2 cellular contexts compared by ENCODE assay signal in genomic region chr16:3674513-3675295, GRCh38.
TF ChIP-seq lines count a peak whose summit lies in the region.

No MANE protein-coding gene starts in this region.

TF ChIP-seq in SK-N-SH treated with all-trans-retinoic acid at 6 μM for 48 hours, 23 proteins besides CTCF, POLR2A, EP300 and RAD21 (continued from another document):
- TF ChIP-seq PATZ1 (CRISPR knock-in tag; IDR thresholded peaks at IDR 0.05; ENCODE audit: borderline replicate concordance) = no peak
- TF ChIP-seq CSRNP3 (CRISPR knock-in tag; IDR thresholded peaks at IDR 0.05) = no peak
- TF ChIP-seq ZFP3 (CRISPR knock-in tag; IDR thresholded peaks at IDR 0.05) = no peak
- no peak for TF ChIP-seq TCF4 (CRISPR knock-in tag; IDR thresholded peaks at IDR 0.05; ENCODE audit: borderline replicate concordance)
- TF ChIP-seq SNAI2 (CRISPR knock-in tag; IDR thresholded peaks at IDR 0.05) = no peak
- TF ChIP-seq ZC3H10 (CRISPR knock-in tag; IDR thresholded peaks at IDR 0.05) = no peak
- no peak for TF ChIP-seq ZNF70 (CRISPR knock-in tag; IDR thresholded peaks at IDR 0.05)
- TF ChIP-seq ARNTL (CRISPR knock-in tag; IDR thresholded peaks at IDR 0.05; ENCODE audit: borderline replicate concordance, low read depth) = no peak
- TF ChIP-seq GLIS3 (CRISPR knock-in tag; IDR thresholded peaks at IDR 0.05) = no peak
- no peak for TF ChIP-seq ISL1 (CRISPR knock-in tag; IDR thresholded peaks at IDR 0.05)
- no peak for TF ChIP-seq OSR1 (CRISPR knock-in tag; IDR thresholded peaks at IDR 0.05)
- TF ChIP-seq PPARA (CRISPR knock-in tag; IDR thresholded peaks at IDR 0.05; ENCODE audit: borderline replicate concordance) = no peak
- TF ChIP-seq ZNF8 (CRISPR knock-in tag; IDR thresholded peaks at IDR 0.05) = no peak
- TF ChIP-seq POU6F1 (CRISPR knock-in tag; IDR thresholded peaks at IDR 0.05; ENCODE audit: borderline replicate concordance, low read depth) = no peak
- no peak for TF ChIP-seq CSDC2 (CRISPR knock-in tag; IDR thresholded peaks at IDR 0.05)
- TF ChIP-seq TOX (CRISPR knock-in tag; IDR thresholded peaks at IDR 0.05; ENCODE audit: borderline replicate concordance) = no peak

TF ChIP-seq in SK-N-SH, 30 proteins besides CTCF, POLR2A, EP300 and RAD21 (continued from another document):
- TF ChIP-seq NFIC (IDR thresholded peaks at IDR 0.05; ENCODE audit: borderline replicate concordance) = no peak
- no peak for TF ChIP-seq YY1 (IDR thresholded peaks at IDR 0.05; ENCODE audit: low read depth)
- TF ChIP-seq RXRA (IDR thresholded peaks at IDR 0.05; ENCODE audit: borderline replicate concordance, low read depth) = no peak
- no peak for TF ChIP-seq RFX5 (IDR thresholded peaks at IDR 0.05; ENCODE audit: low read length)
- no peak for TF ChIP-seq EZH2phosphoT487 (IDR thresholded peaks at IDR 0.05; ENCODE audit: borderline replicate concordance, low read depth)
- no peak for TF ChIP-seq FOXM1 (IDR thresholded peaks at IDR 0.05; ENCODE audit: low read depth)
- no peak for TF ChIP-seq SIN3A (IDR thresholded peaks at IDR 0.05; ENCODE audit: borderline replicate concordance, low read depth, low read length)
- TF ChIP-seq MAX (IDR thresholded peaks at IDR 0.05; ENCODE audit: low read depth) = no peak
- no peak for TF ChIP-seq TCF12 (IDR thresholded peaks at IDR 0.05)
